ENCODE assay signal across 20 cellular contexts in genomic region chr10:70657036-70657435, GRCh38. TPM values are rescaled to one million over a fixed set of nuclear protein-coding genes. Genes with fewer than 3 reads are reported as not detected.
DNase-seq lines count a peak whose midpoint lies in the region; ATAC-seq and TF ChIP-seq lines count a peak whose summit lies in the region.
"Had no signal": no experiment of that assay in that cellular context is flagged by ENCODE, and none has a peak within 500 bp of the region (broad histone marks: within the 10 kb centered on the region; RNA-seq: fewer than 3 reads in every experiment).

No MANE protein-coding gene starts in this region.

- WGBS in smooth muscle cell (ENCODE audit: low lambda C conversion rate): 93% methylated on average over 6 of the region's 6 CpGs
- WGBS in aorta, 2 donors: 83 to 90% methylated on average over 6 of the region's 6 CpGs

- H3K4me1 ChIP-seq in smooth muscle cell (ENCODE audit: low read depth) (peaks cover 8% of the 10 kb centered on the region), aorta (ENCODE audit: control insufficient read depth in 1 of 2, insufficient read depth in 2 of 2, low read length in 2 of 2) (peaks cover 0 to 3% of the 10 kb centered on the region in 2 donors)
- H3K4me1 ChIP-seq: ascending aorta had no signal

- H3K9me3 ChIP-seq in smooth muscle cell (replicated peaks; ENCODE audit: low read depth) (no peaks in the 10 kb centered on the region), aorta (ENCODE audit: control insufficient read depth, low read length) (no peaks in the 10 kb centered on the region)
- H3K9me3 ChIP-seq: ascending aorta had no signal

- H3K27ac ChIP-seq in epithelial cell of prostate: peak overlapping the region; percentile 82
- peak overlapping the region; percentile 87 for H3K27ac ChIP-seq in smooth muscle cell (ENCODE audit: low read depth)
- H3K27ac ChIP-seq in aorta (ENCODE audit: low read depth in 1 of 2, low read length in 2 of 2): no peak overlapping the region
- H3K27ac ChIP-seq: ascending aorta, C4-2B, upper lobe of left lung had no signal

- H3K27me3 Mint-ChIP-seq in activated CD4-positive, alpha-beta T cell treated with anti-CD3 and anti-CD28 coated beads for 36 hours: peaks cover 13% of the 10 kb centered on the region

- no peak for TF ChIP-seq CTCF in smooth muscle cell (IDR thresholded peaks at IDR 0.05; ENCODE audit: borderline replicate concordance, insufficient read depth, poor library complexity, severe bottlenecking)

- CTCF ChIA-PET in activated CD4-positive, alpha-beta T cell treated with anti-CD3 and anti-CD28 coated beads for 36 hours (lab: Charles Lee): interaction anchor here (0.9 to 1.8 kb wide), 3 partner anchors 13 to 98 kb away, joined by 3 to 6 read pairs (median 4); no protein-coding TSS in a partner anchor

- no peaks in the 10 kb centered on the region for H3K79me2 ChIP-seq in smooth muscle cell (ENCODE audit: low read depth)

- H3K27me3 ChIP-seq in smooth muscle cell (ENCODE audit: low read depth) (no peaks in the 10 kb centered on the region), aorta (ENCODE audit: control insufficient read depth in 1 of 2, insufficient read depth in 2 of 2, low read length in 1 of 2) (no peaks in the 10 kb centered on the region)
- H3K27me3 ChIP-seq: ascending aorta, upper lobe of left lung had no signal

- no peak overlapping the region for H3K4me3 Mint-ChIP-seq in activated CD4-positive, alpha-beta T cell treated with anti-CD3 and anti-CD28 coated beads for 36 hours

- H3F3A ChIP-seq in smooth muscle cell (ENCODE audit: low read depth): peaks cover 27% of the 10 kb centered on the region

- H3K36me3 Mint-ChIP-seq in activated CD4-positive, alpha-beta T cell treated with anti-CD3 and anti-CD28 coated beads for 36 hours (ENCODE audit: low read depth): no peaks in the 10 kb centered on the region
- H3K36me3 Mint-ChIP-seq: naive B cell had no signal

- peaks cover 7% of the 10 kb centered on the region for H3K9me3 Mint-ChIP-seq in activated CD4-positive, alpha-beta T cell treated with anti-CD3 and anti-CD28 coated beads for 36 hours (ENCODE audit: low read depth)

- H3K27ac Mint-ChIP-seq in activated CD4-positive, alpha-beta T cell treated with anti-CD3 and anti-CD28 coated beads for 36 hours: peak overlapping the region; percentile 16
- H3K27ac Mint-ChIP-seq: naive B cell had no signal

- DNase-seq in activated CD4-positive, alpha-beta T cell treated with anti-CD3 and anti-CD28 coated beads for 36 hours: no peak
- DNase-seq in activated CD4-positive, alpha-beta T cell treated with anti-CD3 and anti-CD28 coated beads for 4 hours: no peak
- DNase-seq in M059J (ENCODE audit: low read depth) (peak; percentile 10), epithelial cell of prostate (ENCODE audit: low read depth, low spot score) (no peak), smooth muscle cell (lab: John Stamatoyannopoulos, UW; ENCODE audit: unreplicated experiment) (no peak), aorta (no peak), NCI-H187 treated with DMSO at 0.1 percent for 48 hours (lab: John Stamatoyannopoulos, UW) (no peak)
- DNase-seq: 8988T, glutamatergic neuron, KG1, naive B cell, NCI-H1417, posterior cingulate gyrus, small intestine, upper lobe of left lung had no signal

- ATAC-seq in activated CD4-positive, alpha-beta T cell treated with anti-CD3 and anti-CD28 coated beads for 36 hours: peak; percentile 16
- ATAC-seq in aorta (ENCODE audit: low FRiP score) (no peak), HG03175 (IDR thresholded peaks at IDR 0.05; ENCODE audit: unreplicated experiment) (no peak)

- H2AFZ ChIP-seq in smooth muscle cell (ENCODE audit: low read depth): no peak overlapping the region

- H3K4me3 ChIP-seq in smooth muscle cell (no peak overlapping the region), aorta (ENCODE audit: low read length in 2 of 2) (no peak overlapping the region)
- H3K4me3 ChIP-seq: ascending aorta, upper lobe of left lung had no signal

- peaks cover 14% of the 10 kb centered on the region for H3K4me1 Mint-ChIP-seq in activated CD4-positive, alpha-beta T cell treated with anti-CD3 and anti-CD28 coated beads for 36 hours

- intact Hi-C loops in activated CD4-positive, alpha-beta T cell treated with anti-CD3 and anti-CD28 coated beads for 36 hours (cut with DNase I, micrococcal nuclease): loop anchor here (2.0 kb wide), 3 partner anchors 38 to 98 kb away; no protein-coding TSS in a partner anchor
- intact Hi-C loops in aorta (cut with DNase I): no loop called here

- H3K36me3 ChIP-seq in smooth muscle cell (ENCODE audit: low read depth): no peaks in the 10 kb centered on the region
- no peaks in the 10 kb centered on the region for H3K36me3 ChIP-seq in aorta (ENCODE audit: control insufficient read depth in 1 of 2, insufficient read depth in 2 of 2, low read length in 1 of 2)
- H3K36me3 ChIP-seq: ascending aorta, upper lobe of left lung had no signal

- no peaks in the 10 kb centered on the region for H4K20me1 ChIP-seq in smooth muscle cell (ENCODE audit: low read depth)

- POLR2A ChIA-PET in activated CD4-positive, alpha-beta T cell treated with anti-CD3 and anti-CD28 coated beads for 36 hours (lab: Charles Lee): interaction anchor here (1.4 kb wide), 1 partner anchor 77 kb away, joined by 3 read pairs; no protein-coding TSS in a partner anchor

- H3K9ac ChIP-seq in smooth muscle cell (ENCODE audit: low read depth): peak overlapping the region; percentile 16

- peak overlapping the region; percentile 28 for H3K4me2 ChIP-seq in smooth muscle cell

RNA-seq across cellular contexts. Expression of gene ADAMTS14, which starts 15.3 kb away (rescaled TPM):
- total RNA-seq in activated CD4-positive, alpha-beta T cell treated with anti-CD3 and anti-CD28 coated beads for 36 hours: not detected
- total RNA-seq in M059J (2014; rRNA removed; shearing (Covaris generic)): 0.69 and 1.2 TPM in 2 replicates
- 5.5 and 6.3 TPM in 2 replicates for total RNA-seq in smooth muscle cell
- polyA plus RNA-seq in smooth muscle cell: 10.1 and 12.0 TPM in 2 replicates
- 1 to 10 TPM in 1 of 2 donors, under 1 TPM in 1; 0.62 to 2.4 TPM for total RNA-seq in aorta
- under 1 TPM; 0.08 to 0.13 TPM for polyA plus RNA-seq in aorta
- total RNA-seq: endothelial cell of umbilical vein had no signal
- polyA plus RNA-seq: endothelial cell of umbilical vein had no signal

RNA-seq across cellular contexts. Expression of gene PRF1, which starts 54.5 kb away (rescaled TPM):
- total RNA-seq in activated CD4-positive, alpha-beta T cell treated with anti-CD3 and anti-CD28 coated beads for 36 hours: 10 to 100 TPM; 21.8 to 28.6 TPM
- not detected in 2 replicates for total RNA-seq in M059J (2014; rRNA removed; shearing (Covaris generic))
- not detected in 2 replicates for total RNA-seq in smooth muscle cell
- polyA plus RNA-seq in smooth muscle cell: not detected in 2 replicates
- 1 to 10 TPM; 3.2 to 6.1 TPM for total RNA-seq in aorta
- 1 to 10 TPM; 1.3 to 6.1 TPM for polyA plus RNA-seq in aorta
- total RNA-seq: endothelial cell of umbilical vein, RPMI7951 had no signal
- polyA plus RNA-seq: endothelial cell of umbilical vein had no signal

Comparison
In these comparisons a context has a peak if more than half of its experiments do, and no peak if none do; other contexts are left out.
1. H3K27ac ChIP-seq: peak in epithelial cell of prostate (single experiment) and smooth muscle cell (single experiment); none in aorta (0 of 2).
2. intact Hi-C loops: an anchor here in activated CD4-positive, alpha-beta T cell treated with anti-CD3 and anti-CD28 coated beads for 36 hours (2.0 kb wide); none called in aorta.